ENCODE assay signal across 10 cellular contexts in the genomic region with DNA sequence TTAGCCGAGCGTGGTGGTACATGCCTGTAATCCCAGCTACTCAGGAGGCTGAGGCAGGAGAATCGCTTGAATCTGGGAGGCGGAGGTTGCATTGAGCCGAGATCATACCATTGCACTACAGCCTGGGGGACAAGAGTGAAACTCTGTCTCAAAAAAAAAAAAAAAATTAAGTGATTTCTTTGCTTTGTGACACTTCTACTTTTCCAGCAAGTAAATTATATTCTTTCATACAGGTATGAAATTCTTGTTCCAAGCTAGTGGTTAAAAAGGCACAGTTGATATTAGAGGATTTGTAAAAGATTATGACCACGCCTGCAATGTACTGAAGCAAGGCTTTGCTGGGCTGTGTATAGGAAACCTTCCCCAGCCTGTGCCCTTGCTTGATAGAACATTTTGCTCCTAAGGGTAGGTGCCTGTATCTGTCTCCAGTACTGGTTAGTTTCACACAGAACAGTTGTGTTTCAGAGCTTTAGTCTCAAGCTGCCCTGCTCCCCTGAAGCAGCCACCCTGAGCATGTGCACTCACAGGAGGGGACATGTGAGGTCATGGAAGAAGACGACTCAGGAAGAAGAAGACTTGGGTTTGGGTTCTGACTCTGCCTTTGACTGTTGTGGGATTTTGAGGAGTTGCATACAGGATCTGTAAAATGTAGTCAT. TPM values are rescaled to one million over a fixed set of nuclear protein-coding genes. Genes with fewer than 3 reads are reported as not detected.
DNase-seq lines count a peak whose midpoint lies in the region; ATAC-seq, FAIRE-seq and TF ChIP-seq lines count a peak whose summit lies in the region.
"Had no signal": no experiment of that assay in that cellular context is flagged by ENCODE, and none has a peak within 500 bp of the region (broad histone marks: within the 10 kb centered on the region; RNA-seq: fewer than 3 reads in every experiment).

No MANE protein-coding gene starts in this region.

- ATAC-seq in GM18498 (IDR thresholded peaks at IDR 0.05; ENCODE audit: unreplicated experiment) = peak; percentile 28
- ATAC-seq in T-cell (replicated peaks in 1 of 4) = peak in 1 of 4 experiments; percentile 5
- ATAC-seq in GM21515 (IDR thresholded peaks at IDR 0.05; ENCODE audit: unreplicated experiment) = no peak

- H3K27ac Mint-ChIP-seq in T-cell = peak overlapping the region; percentile 93 to 96
- peak overlapping the region; percentile 81 for H3K27ac Mint-ChIP-seq in astrocyte (ENCODE audit: unreplicated experiment)

- H3K4me3 ChIP-seq in astrocyte (ENCODE audit: insufficient read depth, low read depth, low read length) = no peak overlapping the region
- no peak overlapping the region for H3K4me3 ChIP-seq in small intestine (ENCODE audit: low read depth in 1 of 2, low read length in 2 of 2)
- no peak overlapping the region for H3K4me3 ChIP-seq in thyroid gland (replicated peaks in 1 of 3)
- no peak overlapping the region for H3K4me3 ChIP-seq in coronary artery

- POLR2A ChIA-PET in T-cell (lab: Charles Lee) = interaction anchor here in 1 of 2 donors (0.7 to 1.6 kb wide), 2 partner anchors 9 to 11 kb away, joined by 6 read pairs; no protein-coding TSS in a partner anchor

- H3K36me3 ChIP-seq in astrocyte (ENCODE audit: insufficient read depth, low read length) = no peaks in the 10 kb centered on the region
- H3K36me3 ChIP-seq in small intestine (ENCODE audit: control insufficient read depth in 2 of 2, insufficient read depth in 2 of 2, low read length in 2 of 2) = no peaks in the 10 kb centered on the region
- H3K36me3 ChIP-seq in thyroid gland = no peaks in the 10 kb centered on the region

- H3K4me1 ChIP-seq in astrocyte (ENCODE audit: insufficient read depth, low read length) (peaks cover 53% of the 10 kb centered on the region), small intestine (ENCODE audit: control insufficient read depth in 2 of 2, insufficient read depth in 1 of 2, low read depth in 1 of 2, low read length in 1 of 2) (peaks cover 2 to 21% of the 10 kb centered on the region in 2 donors), thyroid gland (peaks cover 12 to 34% of the 10 kb centered on the region in 2 donors)

- no peak overlapping the region for H2AFZ ChIP-seq in astrocyte (ENCODE audit: low read depth, low read length)

- no peak for TF ChIP-seq POLR2A in thyroid gland (IDR thresholded peaks at IDR 0.05)

- H3K4me3 Mint-ChIP-seq in T-cell (peak overlapping the region; percentile 71 to 100 (median 74)), astrocyte (ENCODE audit: unreplicated experiment) (peak overlapping the region; percentile 20)

- CTCF ChIA-PET in T-cell (lab: Charles Lee) = interaction anchor here in 1 of 2 donors (0.5 to 1.6 kb wide), 5 partner anchors 9 to 264 kb away, joined by 3 to 6 read pairs (median 4); no protein-coding TSS in a partner anchor

- WGBS in small intestine, 3 donors = 83 to 89% (median 85%) methylated on average over 7 of the region's 7 CpGs
- WGBS in thyroid gland, 2 donors = 88 to 94% methylated on average over 7 of the region's 7 CpGs

- FAIRE-seq in astrocyte (lab: Jason Lieb, UNC) (no peak), small intestine (lab: Jason Lieb, UNC) (no peak)
- FAIRE-seq: H54 had no signal

- H3K27me3 Mint-ChIP-seq in T-cell (no peaks in the 10 kb centered on the region), astrocyte (ENCODE audit: low read depth, unreplicated experiment) (no peaks in the 10 kb centered on the region)

- peaks cover 100% of the 10 kb centered on the region for H3K79me2 ChIP-seq in astrocyte (ENCODE audit: insufficient read depth, low read length)

- H3K27me3 ChIP-seq in astrocyte (ENCODE audit: insufficient read depth, low read length) (no peaks in the 10 kb centered on the region), small intestine (ENCODE audit: control insufficient read depth in 2 of 2, insufficient read depth in 2 of 2, low read length in 2 of 2) (no peaks in the 10 kb centered on the region), thyroid gland (no peaks in the 10 kb centered on the region)

- H3K36me3 Mint-ChIP-seq in T-cell (peaks cover 14% of the 10 kb centered on the region), astrocyte (ENCODE audit: low read depth, unreplicated experiment) (peaks cover 6% of the 10 kb centered on the region)

- no peaks in the 10 kb centered on the region for H3K9me3 Mint-ChIP-seq in T-cell
- H3K9me3 Mint-ChIP-seq in astrocyte (ENCODE audit: unreplicated experiment) = no peaks in the 10 kb centered on the region

- intact Hi-C loops in thyroid gland (cut with DNase I) = no loop called here

- peak overlapping the region; percentile 15 for H3K27ac ChIP-seq in astrocyte (ENCODE audit: low read depth, low read length)
- peak overlapping the region in 1 of 2 donors; percentile 75 for H3K27ac ChIP-seq in small intestine (ENCODE audit: low read depth in 1 of 2, low read length in 1 of 2)
- H3K27ac ChIP-seq in thyroid gland = no peak overlapping the region
- peak overlapping the region in 1 of 2 donors; percentile 18 for H3K27ac ChIP-seq in coronary artery

- DNase-seq in T-cell (peak in 2 of 34 experiments; percentile 4 to 18), astrocyte (ENCODE audit: low read depth) (no peak), small intestine (peak; percentile 33), thyroid gland (no peak), coronary artery (ENCODE audit: low spot score) (no peak), NCI-H146 (lab: John Stamatoyannopoulos, UW) (no peak)
- DNase-seq: GDM1 had no signal

- no peak for TF ChIP-seq CTCF in astrocyte (IDR thresholded peaks at IDR 0.05; ENCODE audit: insufficient read depth, low read depth, low read length)
- TF ChIP-seq CTCF in thyroid gland (IDR thresholded peaks at IDR 0.05) = no peak
- no peak for TF ChIP-seq CTCF in coronary artery (IDR thresholded peaks at IDR 0.05)

- peaks cover 80% of the 10 kb centered on the region for H4K20me1 ChIP-seq in astrocyte (ENCODE audit: insufficient read depth, low read length)

- peak overlapping the region; percentile 30 for H3K4me2 ChIP-seq in astrocyte (ENCODE audit: low read length)

- no peak overlapping the region for H3K9ac ChIP-seq in astrocyte (ENCODE audit: low read length)

- H3K9me3 ChIP-seq in astrocyte (ENCODE audit: insufficient read depth, low read depth, low read length) (no peaks in the 10 kb centered on the region), small intestine (ENCODE audit: control insufficient read depth, low read depth) (no peaks in the 10 kb centered on the region), thyroid gland (no peaks in the 10 kb centered on the region)

- H3K4me1 Mint-ChIP-seq in T-cell (peaks cover 84 to 88% (median 85%) of the 10 kb centered on the region in 3 donors), astrocyte (ENCODE audit: low read depth, unreplicated experiment) (peaks cover 69% of the 10 kb centered on the region)

RNA-seq across cellular contexts. Expression of gene PTPN1, which starts 10.2 kb away (rescaled TPM):
- 10 to 100 TPM; 50.7 to 67.9 (median 55.3) TPM for total RNA-seq in T-cell
- total RNA-seq in astrocyte = 60.6 and 64.9 TPM in 2 replicates
- 10 to 100 TPM in 1 of 3 donors, 1 to 10 TPM in 2; 6.5 to 16.6 (median 8.6) TPM for polyA plus RNA-seq in small intestine
- total RNA-seq in thyroid gland = 10 to 100 TPM; 20.5 to 28.8 (median 24.9) TPM
